Comparison of ENCODE assay signal across 1 cellular context in genomic region chr10:100739516-100740368, GRCh38.
TF ChIP-seq lines count a peak whose summit lies in the region.

No MANE protein-coding gene starts in this region.

TF ChIP-seq in SK-N-SH treated with all-trans-retinoic acid at 6 μM for 48 hours, 23 proteins besides CTCF, POLR2A, EP300 and RAD21 (continued from another document):
- no peak for TF ChIP-seq POU6F1 (CRISPR knock-in tag; IDR thresholded peaks at IDR 0.05; ENCODE audit: borderline replicate concordance, low read depth)
- TF ChIP-seq CSDC2 (CRISPR knock-in tag; IDR thresholded peaks at IDR 0.05), result no peak
- no peak for TF ChIP-seq CREB5 (CRISPR knock-in tag; IDR thresholded peaks at IDR 0.05; ENCODE audit: low read depth)
